Comparison of ENCODE assay signal across 10 cellular contexts in genomic region chr4:143554728-143555597, GRCh38. TPM values are rescaled to one million over a fixed set of nuclear protein-coding genes. Genes with fewer than 3 reads are reported as not detected.
DNase-seq lines count a peak whose midpoint lies in the region; ATAC-seq and TF ChIP-seq lines count a peak whose summit lies in the region.
"Had no signal": no experiment of that assay in that cellular context is flagged by ENCODE, and none has a peak within 500 bp of the region (broad histone marks: within the 10 kb centered on the region; RNA-seq: fewer than 3 reads in every experiment).

No MANE protein-coding gene starts in this region.

- H3K4me3 Mint-ChIP-seq in endodermal cell, result no peak overlapping the region

- DNase-seq in endodermal cell, result no peak
- no peak for DNase-seq in amniotic stem cell (lab: John Stamatoyannopoulos, UW)
- no peak for DNase-seq in NCI-H1694 treated with DMSO at 0.1 percent for 48 hours (lab: John Stamatoyannopoulos, UW)
- no peak for DNase-seq in NCI-H2196 (lab: John Stamatoyannopoulos, UW; ENCODE audit: unreplicated experiment)
- DNase-seq in NCI-H510A (lab: John Stamatoyannopoulos, UW), result no peak
- DNase-seq: SIG-M5 had no signal

- peaks cover 5% of the 10 kb centered on the region for H3K27me3 Mint-ChIP-seq in endodermal cell (ENCODE audit: insufficient read depth)

- peaks cover 55% of the 10 kb centered on the region for H3K36me3 ChIP-seq in endodermal cell (ENCODE audit: control insufficient read depth, insufficient read depth, low read length)
- H3K36me3 ChIP-seq: thoracic aorta had no signal

- H3K4me1 ChIP-seq in endodermal cell (ENCODE audit: control insufficient read depth, insufficient read depth, low read length), result no peaks in the 10 kb centered on the region

- H3K4me3 ChIP-seq in endodermal cell (ENCODE audit: low read length), result no peak overlapping the region
- H3K4me3 ChIP-seq: thoracic aorta had no signal

- peak; percentile 59 for ATAC-seq in GM18867 (IDR thresholded peaks at IDR 0.05; ENCODE audit: unreplicated experiment)
- peak; percentile 62 for ATAC-seq in GM21390 (IDR thresholded peaks at IDR 0.05; ENCODE audit: unreplicated experiment)
- peak; percentile 60 for ATAC-seq in HG03135 (IDR thresholded peaks at IDR 0.05; ENCODE audit: unreplicated experiment)

- H3K9ac ChIP-seq in endodermal cell (ENCODE audit: extremely low read depth, low read length, poor library complexity, severe bottlenecking), result no peak overlapping the region

- WGBS in endodermal cell (ENCODE audit: insufficient coverage in 1 of 2, insufficient read length in 1 of 2), 2 experiments, result 63 to 70% methylated on average over 3 to 4 of the region's 4 CpGs

- no peak for TF ChIP-seq CTCF in endodermal cell (conservative IDR thresholded peaks at IDR 0.05)

- peak overlapping the region; percentile 13 for H3K27ac Mint-ChIP-seq in endodermal cell

- H3K9me3 Mint-ChIP-seq in endodermal cell, result no peaks in the 10 kb centered on the region

- H3K27me3 ChIP-seq in endodermal cell (ENCODE audit: control insufficient read depth, insufficient read depth, low read length, poor library complexity, severe bottlenecking), result no peaks in the 10 kb centered on the region

- H3K4me1 Mint-ChIP-seq in endodermal cell, result peaks cover 7% of the 10 kb centered on the region

- H3K36me3 Mint-ChIP-seq in endodermal cell (ENCODE audit: low read depth), result peaks cover 36% of the 10 kb centered on the region

- H3K27ac ChIP-seq in endodermal cell (ENCODE audit: low read depth, low read length), result no peak overlapping the region
- H3K27ac ChIP-seq: thoracic aorta had no signal

- peaks cover 3% of the 10 kb centered on the region for H3K9me3 ChIP-seq in endodermal cell (ENCODE audit: control insufficient read depth, low read length)
- H3K9me3 ChIP-seq: thoracic aorta had no signal

RNA-seq across cellular contexts. Expression of gene SMARCA5, which starts 41.5 kb away (rescaled TPM):
- total RNA-seq in endodermal cell, result 10 to 100 TPM; 91.0 to 95.4 TPM
- polyA plus RNA-seq in endodermal cell (2013, experiment 1 of 2), result 89.5 TPM
- polyA plus RNA-seq in endodermal cell (2013, experiment 2 of 2), result 95.1 TPM
